32 cellular contexts compared by ENCODE assay signal in genomic region chr9:121573717-121574485, GRCh38.
A peak's percentile ranks its signal among the peaks of the same experiment; 100 is the strongest.
DNase-seq lines count a peak whose midpoint lies in the region; ATAC-seq and TF ChIP-seq lines count a peak whose summit lies in the region.
"Had no signal": no experiment of that assay in that cellular context is flagged by ENCODE, and none has a peak within 500 bp of the region (broad histone marks: within the 10 kb centered on the region; RNA-seq: fewer than 3 reads in every experiment).

No MANE protein-coding gene starts in this region.

- no peak for TF ChIP-seq EP300 in SK-N-SH (IDR thresholded peaks at IDR 0.05; ENCODE audit: borderline replicate concordance in 1 of 2, low read depth in 1 of 2, low read length in 1 of 2)

- no peak for ATAC-seq in SK-N-SH treated with all-trans-retinoic acid at 6 μM for 48 hours
- no peak for ATAC-seq in GM19452 (IDR thresholded peaks at IDR 0.05; ENCODE audit: unreplicated experiment)
- ATAC-seq: activated T-helper 17 cell treated with anti-CD3 and anti-CD28 coated beads, Interleukin-2, amount 50 U/mL, for 72 hours; naive thymus-derived CD4-positive, alpha-beta T cell; right cardiac atrium; T-helper 17 cell; upper lobe of right lung had no signal

- no peak overlapping the region for H3K4me2 ChIP-seq in SK-N-SH

- no peak for TF ChIP-seq CTCF in SK-N-SH (IDR thresholded peaks at IDR 0.05)
- TF ChIP-seq CTCF in epithelial cell of proximal tubule (conservative IDR thresholded peaks at IDR 0.05; ENCODE audit: low read depth, low read length) = peak; percentile 48

- no peaks in the 10 kb centered on the region for H3K27me3 ChIP-seq in SK-N-SH (ENCODE audit: insufficient read depth)
- peaks cover 4% of the 10 kb centered on the region for H3K27me3 ChIP-seq in NT2/D1 (ENCODE audit: insufficient read depth, insufficient read length)
- H3K27me3 ChIP-seq: breast epithelium, esophagus muscularis mucosa, MG63, ovary, upper lobe of right lung had no signal

- no peak overlapping the region for H3K27ac ChIP-seq in SK-N-SH (ENCODE audit: low read depth in 2 of 2, low read length in 1 of 2)
- H3K27ac ChIP-seq: breast epithelium, coronary artery, esophagus muscularis mucosa, ovary, upper lobe of right lung had no signal

- H3K79me2 ChIP-seq in SK-N-SH (ENCODE audit: insufficient read depth) = peaks cover 11% of the 10 kb centered on the region; the same call in 1 of the 2 replicates

- H3K36me3 ChIP-seq in SK-N-SH (replicated peaks in 1 of 2; ENCODE audit: control insufficient read depth in 1 of 2, insufficient read depth in 2 of 2, low read length in 1 of 2) = no peaks in the 10 kb centered on the region
- H3K36me3 ChIP-seq in NT2/D1 (ENCODE audit: insufficient read depth, insufficient read length, low read length) = no peaks in the 10 kb centered on the region
- H3K36me3 ChIP-seq: breast epithelium, esophagus muscularis mucosa, MG63, ovary, upper lobe of right lung had no signal

- POLR2A ChIA-PET in SK-N-SH (lab: Yijun Ruan, JAX) = no interaction called here

- H3K4me3 ChIP-seq in SK-N-SH (ENCODE audit: low read depth in 2 of 2, low read length in 1 of 2) = no peak overlapping the region
- H3K4me3 ChIP-seq in NT2/D1 (ENCODE audit: insufficient read length, low read depth) = no peak overlapping the region
- no peak overlapping the region for H3K4me3 ChIP-seq in epithelial cell of proximal tubule (ENCODE audit: low read depth, low read length)
- H3K4me3 ChIP-seq: breast epithelium, coronary artery, esophagus muscularis mucosa, MG63, ovary, upper lobe of right lung had no signal

- H3K4me1 ChIP-seq in SK-N-SH (ENCODE audit: control insufficient read depth in 1 of 2, insufficient read depth in 2 of 2, low read depth in 1 of 2, low read length in 1 of 2) (peaks cover 2 to 24% of the 10 kb centered on the region in 2 experiments; a peak in 2 of 4 replicates), NT2/D1 (ENCODE audit: insufficient read depth, insufficient read length) (peaks cover 18% of the 10 kb centered on the region)

- H2AFZ ChIP-seq in SK-N-SH (ENCODE audit: low read depth) = no peak overlapping the region

- H4K20me1 ChIP-seq in SK-N-SH (ENCODE audit: insufficient read depth) = no peaks in the 10 kb centered on the region

- peaks cover 3% of the 10 kb centered on the region for H3F3A ChIP-seq in SK-N-SH (replicated peaks; ENCODE audit: insufficient read depth)

- WGBS in SK-N-SH (ENCODE audit: low lambda C conversion rate) = 96% methylated on average over 9 of the region's 10 CpGs

- H3K9me2 ChIP-seq in SK-N-SH = no peaks in the 10 kb centered on the region

- no peak for DNase-seq in SK-N-SH
- no peak for DNase-seq in NT2/D1 (ENCODE audit: low read depth, low spot score)
- no peak for DNase-seq in epithelial cell of proximal tubule (ENCODE audit: low read depth)
- DNase-seq in retina = peak; percentile 43
- DNase-seq in mesenteric fat pad (ENCODE audit: low spot score) = no peak
- no peak for DNase-seq in NCI-H146 treated with DMSO at 0.1 percent for 48 hours (lab: John Stamatoyannopoulos, UW; ENCODE audit: unreplicated experiment)
- DNase-seq: activated CD4-positive, alpha-beta memory T cell treated with anti-CD3 and anti-CD28 coated beads, Interleukin-2, amount 10 ng/mL, durations not matched to agents 7 days and 5 days; activated CD4-positive, CD25-positive, alpha-beta regulatory T cell treated with anti-CD3 and anti-CD28 coated beads, Interleukin-2, amount 50 U/mL, for 72 hours; activated CD8-positive, alpha-beta memory T cell treated with anti-CD3 and anti-CD28 coated beads, Interleukin-2, amount 50 U/mL, for 48 hours; activated naive CD4-positive, alpha-beta T cell treated with anti-CD3 and anti-CD28 coated beads, Interleukin-2, amount 50 U/mL, for 16 hours; amniotic stem cell; CD8-positive, alpha-beta memory T cell; effector memory CD4-positive, alpha-beta T cell; hippocampal formation; MG63; midbrain; naive thymus-derived CD4-positive, alpha-beta T cell; NCI-H1436; NCI-H2107; NCI-H524 treated with DMSO at 0.1 percent for 48 hours; ovary; right cardiac atrium; stimulated activated CD4-positive, alpha-beta T cell treated with anti-CD3 and anti-CD28 coated beads, Interleukin-12 subunit alpha, Interleukin-12 subunit beta, amount 100 ng/mL, for 4 hours; stimulated activated CD4-positive, alpha-beta T cell treated with anti-CD3 and anti-CD28 coated beads, Interleukin-4, amount 100 ng/mL, for 1 hour; T-helper 17 cell; upper lobe of right lung had no signal

- no peak overlapping the region for H3K9ac ChIP-seq in SK-N-SH
- H3K9ac ChIP-seq in NT2/D1 (ENCODE audit: insufficient read length, low read depth) = peak overlapping the region; percentile 13

- TF ChIP-seq RAD21 in SK-N-SH (IDR thresholded peaks at IDR 0.05; ENCODE audit: low read length) = peak; percentile 55

- H3K9me3 ChIP-seq in SK-N-SH = no peaks in the 10 kb centered on the region
- no peaks in the 10 kb centered on the region for H3K9me3 ChIP-seq in NT2/D1 (ENCODE audit: insufficient read depth, low read length)
- H3K9me3 ChIP-seq: breast epithelium, esophagus muscularis mucosa, MG63, ovary, upper lobe of right lung had no signal

- CTCF ChIA-PET in SK-N-SH (lab: Yijun Ruan, JAX) = interaction anchor here (1.2 to 1.5 kb wide), 3 partner anchors 12 to 26 kb away, joined by 4 to 9 read pairs (median 5); no protein-coding TSS in a partner anchor

TF ChIP-seq in SK-N-SH, 30 proteins besides CTCF, POLR2A, EP300 and RAD21:
- TF ChIP-seq FOXM1 (IDR thresholded peaks at IDR 0.05; ENCODE audit: low read depth) (no peak), MXI1 (IDR thresholded peaks at IDR 0.05; ENCODE audit: low read depth, low read length) (no peak), SMC3 (IDR thresholded peaks at IDR 0.05; ENCODE audit: low read depth, low read length) (peak; percentile 31; the same call in 1 of the 2 replicates)

TF ChIP-seq in SK-N-SH treated with all-trans-retinoic acid at 6 μM for 48 hours, 23 proteins besides CTCF, POLR2A, EP300 and RAD21:
- TF ChIP-seq TOX (CRISPR knock-in tag; IDR thresholded peaks at IDR 0.05; ENCODE audit: borderline replicate concordance) (no peak), SNAI2 (CRISPR knock-in tag; IDR thresholded peaks at IDR 0.05) (no peak), ZC3H10 (CRISPR knock-in tag; IDR thresholded peaks at IDR 0.05) (no peak), ISL1 (CRISPR knock-in tag; IDR thresholded peaks at IDR 0.05) (no peak), RARB (CRISPR knock-in tag; IDR thresholded peaks at IDR 0.05) (no peak), TSHZ2 (CRISPR knock-in tag; IDR thresholded peaks at IDR 0.05) (no peak), BACH2 (CRISPR knock-in tag; IDR thresholded peaks at IDR 0.05; ENCODE audit: borderline replicate concordance) (no peak), ARNTL (CRISPR knock-in tag; IDR thresholded peaks at IDR 0.05; ENCODE audit: borderline replicate concordance, low read depth) (no peak), TCF4 (CRISPR knock-in tag; IDR thresholded peaks at IDR 0.05; ENCODE audit: borderline replicate concordance) (no peak), ZFP3 (CRISPR knock-in tag; IDR thresholded peaks at IDR 0.05) (no peak), PATZ1 (CRISPR knock-in tag; IDR thresholded peaks at IDR 0.05; ENCODE audit: borderline replicate concordance) (no peak), ESRRG (CRISPR knock-in tag; IDR thresholded peaks at IDR 0.05) (no peak)
